Comparison of ENCODE assay signal across 1 cellular context in the genomic region with DNA sequence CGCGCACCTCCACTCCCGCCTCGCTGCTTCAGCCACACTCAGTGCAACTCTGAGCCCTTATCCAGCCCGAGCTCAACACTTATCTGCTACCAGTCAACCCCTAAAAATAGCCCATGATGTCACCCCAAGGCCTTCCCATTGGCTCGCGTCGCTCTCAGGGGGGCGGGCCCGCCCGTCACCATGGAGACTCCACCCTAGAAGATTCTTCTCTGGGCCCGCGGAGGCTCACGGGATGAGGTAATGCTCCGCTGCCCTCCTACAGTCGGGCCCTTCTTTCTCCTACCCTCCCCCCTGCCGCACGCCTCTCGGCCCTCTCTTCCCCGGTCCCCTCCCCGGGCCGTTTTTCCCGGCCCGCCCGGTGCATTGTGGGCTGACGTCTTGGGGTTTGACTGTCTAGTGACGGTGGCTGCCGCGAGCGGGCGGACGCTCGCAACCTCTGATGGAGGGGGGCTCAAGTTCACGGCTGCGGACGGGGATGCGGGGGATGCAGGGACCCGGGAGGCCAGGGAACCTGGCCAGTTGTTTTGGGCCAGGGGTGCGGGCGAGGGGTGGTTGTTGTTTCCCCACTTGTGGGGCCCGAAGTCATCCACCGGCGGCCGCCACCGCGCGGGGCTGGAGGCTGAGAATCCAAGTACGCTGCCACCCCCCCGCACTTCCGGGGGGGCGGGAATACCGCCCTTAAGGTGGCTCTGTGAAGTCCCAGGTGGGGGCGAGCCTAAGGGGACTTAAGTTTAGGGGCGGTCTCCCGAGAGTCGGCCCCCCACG.
TF ChIP-seq lines count a peak whose summit lies in the region.

Gene JUN, minus strand, starts transcription at position 55 of the 765 bp plus-strand sequence. CDS start 977 bp downstream, outside the sequence.

TF ChIP-seq in K562, 482 proteins besides CTCF, POLR2A, EP300 and RAD21 (continued from another document):
- TF ChIP-seq, protein P1, sequence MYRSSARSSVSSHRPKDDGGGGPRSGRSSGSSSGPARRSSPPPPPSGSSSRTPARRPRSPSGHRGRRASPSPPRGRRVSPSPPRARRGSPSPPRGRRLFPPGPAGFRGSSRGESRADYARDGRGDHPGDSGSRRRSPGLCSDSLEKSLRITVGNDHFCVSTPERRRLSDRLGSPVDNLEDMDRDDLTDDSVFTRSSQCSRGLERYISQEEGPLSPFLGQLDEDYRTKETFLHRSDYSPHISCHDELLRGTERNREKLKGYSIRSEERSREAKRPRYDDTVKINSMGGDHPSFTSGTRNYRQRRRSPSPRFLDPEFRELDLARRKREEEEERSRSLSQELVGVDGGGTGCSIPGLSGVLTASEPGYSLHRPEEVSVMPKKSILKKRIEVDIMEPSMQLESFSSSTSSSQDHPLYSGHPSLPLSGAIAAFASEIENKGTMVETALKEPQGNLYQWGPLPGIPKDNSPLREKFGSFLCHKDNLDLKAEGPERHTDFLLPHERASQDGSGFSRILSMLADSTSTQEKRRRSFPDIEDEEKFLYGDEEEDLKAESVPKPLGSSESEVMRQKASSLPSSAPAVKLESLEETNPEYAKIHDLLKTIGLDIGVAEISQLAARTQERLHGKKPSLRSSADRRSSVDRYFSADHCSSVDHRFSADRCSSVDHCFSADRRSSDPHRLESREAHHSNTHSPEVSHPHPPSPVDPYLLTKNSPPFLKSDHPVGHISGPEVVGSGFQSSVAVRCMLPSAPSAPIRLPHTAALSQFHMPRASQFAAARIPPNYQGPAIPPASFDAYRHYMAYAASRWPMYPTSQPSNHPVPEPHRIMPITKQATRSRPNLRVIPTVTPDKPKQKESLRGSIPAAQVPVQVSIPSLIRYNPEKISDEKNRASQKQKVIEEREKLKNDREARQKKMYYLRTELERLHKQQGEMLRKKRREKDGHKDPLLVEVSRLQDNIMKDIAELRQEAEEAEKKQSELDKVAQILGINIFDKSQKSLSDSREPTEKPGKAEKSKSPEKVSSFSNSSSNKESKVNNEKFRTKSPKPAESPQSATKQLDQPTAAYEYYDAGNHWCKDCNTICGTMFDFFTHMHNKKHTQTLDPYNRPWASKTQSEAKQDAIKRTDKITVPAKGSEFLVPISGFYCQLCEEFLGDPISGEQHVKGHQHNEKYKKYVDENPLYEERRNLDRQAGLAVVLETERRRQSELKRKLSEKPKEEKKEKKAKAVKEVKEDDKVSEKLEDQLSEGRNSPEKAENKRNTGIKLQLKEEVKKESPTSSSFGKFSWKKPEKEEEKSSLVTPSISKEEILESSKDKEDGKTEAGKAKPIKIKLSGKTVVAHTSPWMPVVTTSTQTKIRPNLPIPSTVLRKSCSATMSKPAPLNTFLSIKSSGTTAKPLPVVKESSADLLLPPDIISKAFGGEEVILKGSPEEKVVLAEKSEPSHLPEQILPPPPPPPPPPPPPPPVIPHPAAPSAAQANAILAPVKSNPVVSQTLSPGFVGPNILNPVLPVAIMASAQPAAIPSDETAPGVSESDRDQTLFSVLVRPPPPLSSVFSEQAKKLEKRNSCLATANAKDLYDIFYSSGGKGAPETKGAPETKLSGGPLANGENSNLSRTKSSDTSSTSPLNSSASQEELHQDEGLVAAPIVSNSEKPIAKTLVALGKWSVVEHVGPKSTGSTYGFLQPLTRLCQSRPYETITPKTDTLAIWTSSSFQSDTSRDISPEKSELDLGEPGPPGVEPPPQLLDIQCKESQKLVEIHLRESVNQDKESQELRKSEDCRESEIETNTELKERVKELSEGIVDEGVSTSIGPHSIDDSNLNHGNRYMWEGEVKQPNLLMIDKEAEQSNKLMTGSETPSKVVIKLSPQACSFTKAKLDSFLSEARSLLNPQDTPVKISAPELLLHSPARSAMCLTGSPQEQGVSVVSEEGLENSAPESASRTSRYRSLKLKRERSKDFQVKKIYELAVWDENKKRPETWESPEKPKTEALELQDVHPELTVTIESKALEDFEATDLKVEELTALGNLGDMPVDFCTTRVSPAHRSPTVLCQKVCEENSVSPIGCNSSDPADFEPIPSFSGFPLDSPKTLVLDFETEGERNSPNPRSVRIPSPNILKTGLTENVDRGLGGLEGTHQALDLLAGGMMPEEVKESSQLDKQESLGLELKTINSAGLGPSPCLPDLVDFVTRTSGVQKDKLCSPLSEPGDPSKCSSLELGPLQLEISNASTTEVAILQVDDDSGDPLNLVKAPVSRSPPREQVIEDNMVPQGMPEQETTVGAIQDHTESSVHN (IDR thresholded peaks at IDR 0.05; ENCODE audit: borderline replicate concordance in 1 of 2, low read depth in 1 of 2): peak in 1 of 2 experiments; percentile 80; a peak in 2 of 4 replicates
- TF ChIP-seq MNT (conservative IDR thresholded peaks at IDR 0.05) (peak; percentile 60 to 74), ETV5 (CRISPR knock-in tag; IDR thresholded peaks at IDR 0.05; ENCODE audit: low read depth) (peak; percentile 91), FOXK1 (CRISPR knock-in tag; IDR thresholded peaks at IDR 0.05; ENCODE audit: borderline replicate concordance) (peak; percentile 62; the same call in 1 of the 2 replicates)
